10 cellular contexts compared by ENCODE assay signal in genomic region chr17:78154903-78155811, GRCh38. TPM values are rescaled to one million over a fixed set of nuclear protein-coding genes. Genes with fewer than 3 reads are reported as not detected.
DNase-seq lines count a peak whose midpoint lies in the region; ATAC-seq and TF ChIP-seq lines count a peak whose summit lies in the region.
"Had no signal": no experiment of that assay in that cellular context is flagged by ENCODE, and none has a peak within 500 bp of the region (broad histone marks: within the 10 kb centered on the region; RNA-seq: fewer than 3 reads in every experiment).

No MANE protein-coding gene starts in this region.

- H3K9me3 ChIP-seq in vagina, result no peaks in the 10 kb centered on the region

- intact Hi-C loops in sciatic nerve (cut with DNase I) (no loop called here), vagina (cut with DNase I) (no loop called here), Right ventricle myocardium inferior (cut with DNase I) (no loop called here)

- no peak overlapping the region for H3K27ac ChIP-seq in vagina
- H3K27ac ChIP-seq: cardiac muscle cell had no signal

- no peak for TF ChIP-seq CTCF in vagina (IDR thresholded peaks at IDR 0.05)

- TF ChIP-seq POLR2A in GM19099 (IDR thresholded peaks at IDR 0.05; ENCODE audit: extremely low read depth, insufficient read length, low read depth) (peak; percentile 54), vagina (IDR thresholded peaks at IDR 0.05) (no peak)

- peak; percentile 40 for DNase-seq in SKM-1 (lab: John Stamatoyannopoulos, UW; ENCODE audit: unreplicated experiment)
- DNase-seq in sciatic nerve (ENCODE audit: low spot score), result no peak
- DNase-seq in retina, result no peak
- DNase-seq in vagina (ENCODE audit: extremely low spot score in 2 of 2), result no peak
- no peak for DNase-seq in Right ventricle myocardium inferior (ENCODE audit: missing footprints)
- DNase-seq in DMS53 treated with DMSO at 0.1 percent for 48 hours (lab: John Stamatoyannopoulos, UW; ENCODE audit: unreplicated experiment), result no peak
- DNase-seq: T-cell had no signal

- H3K36me3 ChIP-seq in vagina, result no peaks in the 10 kb centered on the region
- H3K36me3 ChIP-seq: cardiac muscle cell had no signal

- ATAC-seq in HG02884 (IDR thresholded peaks at IDR 0.05; ENCODE audit: unreplicated experiment) (peak; percentile 40), sciatic nerve (peak; percentile 52), Right ventricle myocardium inferior (no peak)

- H3K4me1 ChIP-seq in vagina, result peaks cover 5% of the 10 kb centered on the region

- no peaks in the 10 kb centered on the region for H3K27me3 ChIP-seq in vagina
- H3K27me3 ChIP-seq: cardiac muscle cell had no signal

- H3K4me3 ChIP-seq in vagina, result no peak overlapping the region
- H3K4me3 ChIP-seq: cardiac muscle cell had no signal

RNA-seq across cellular contexts. Expression of gene C17orf99, which starts 9.0 kb away (rescaled TPM):
- total RNA-seq in sciatic nerve, result 0.71 TPM
- total RNA-seq in vagina, result not detected
- not detected for total RNA-seq in Right ventricle myocardium inferior
- total RNA-seq: cardiac muscle cell had no signal

RNA-seq across cellular contexts. Expression of gene SYNGR2, which starts 13.2 kb away (rescaled TPM):
- total RNA-seq in sciatic nerve, result 73.6 TPM
- total RNA-seq in vagina, result 82.3 TPM
- 120 TPM for total RNA-seq in Right ventricle myocardium inferior

RNA-seq across cellular contexts. Expression of gene TMC8, which starts 24.6 kb away (rescaled TPM):
- total RNA-seq in sciatic nerve (12.5 TPM), vagina (24.6 TPM), Right ventricle myocardium inferior (4.3 TPM)

RNA-seq across cellular contexts. Expression of gene TMC6, which starts 26.6 kb away (rescaled TPM):
- total RNA-seq in sciatic nerve (95.0 TPM), vagina (64.8 TPM), Right ventricle myocardium inferior (77.0 TPM)

RNA-seq across cellular contexts. Expression of gene TK1, which starts 31.7 kb away (rescaled TPM):
- total RNA-seq in sciatic nerve (1.8 TPM), vagina (3.7 TPM), Right ventricle myocardium inferior (5.2 TPM)
